In the genomic region with DNA sequence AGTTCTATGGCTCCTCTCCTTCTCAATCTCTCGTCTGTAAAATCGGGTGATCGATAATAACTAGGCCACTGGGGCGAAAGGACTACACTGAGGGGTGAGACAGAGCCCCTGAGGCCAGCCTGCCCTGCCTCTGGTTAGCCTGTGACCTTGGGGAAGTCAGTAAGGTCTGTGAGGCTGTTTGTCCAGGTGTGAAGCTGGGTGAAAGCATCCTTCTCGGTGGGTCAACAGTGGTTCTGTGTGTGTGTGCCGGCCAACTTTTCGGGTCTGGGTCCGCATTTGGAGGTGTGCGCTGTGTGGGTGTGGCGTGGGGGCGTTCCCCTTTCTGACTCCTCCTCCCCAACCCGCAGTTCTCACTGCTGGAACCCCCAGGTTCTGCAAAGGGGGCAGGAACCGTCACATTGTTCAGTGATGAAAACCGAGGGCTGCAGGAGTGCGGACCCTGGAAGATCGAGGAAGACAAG, we compare ENCODE assay signal across 8 cellular contexts. TPM values are rescaled to one million over a fixed set of nuclear protein-coding genes. Genes with fewer than 3 reads are reported as not detected.
DNase-seq lines count a peak whose midpoint lies in the region; ATAC-seq and TF ChIP-seq lines count a peak whose summit lies in the region.

No MANE protein-coding gene starts in this region.

- H3K9me3 Mint-ChIP-seq in activated T-helper 17 cell treated with anti-CD3 and anti-CD28 coated beads, Interleukin-2, amount 50 U/mL, for 72 hours, result no peaks in the 10 kb centered on the region

- peaks cover 21% of the 10 kb centered on the region for H3K4me1 ChIP-seq in MM.1S (ENCODE audit: low read length)

- no peaks in the 10 kb centered on the region for H3K36me3 ChIP-seq in MM.1S (replicated peaks; ENCODE audit: insufficient read depth, low read length)

- peaks cover 25% of the 10 kb centered on the region for H3F3A ChIP-seq in MM.1S (ENCODE audit: insufficient read depth, low read length)

- H3K4me1 Mint-ChIP-seq in activated T-helper 17 cell treated with anti-CD3 and anti-CD28 coated beads, Interleukin-2, amount 50 U/mL, for 72 hours, result peaks cover 13% of the 10 kb centered on the region

- TF ChIP-seq CTCF in MM.1S (IDR thresholded peaks at IDR 0.05; ENCODE audit: low read length), result no peak

- peak overlapping the region; percentile 93 for H3K4me2 ChIP-seq in MM.1S (ENCODE audit: low read depth, low read length)

- no peaks in the 10 kb centered on the region for H3K27me3 Mint-ChIP-seq in activated T-helper 17 cell treated with anti-CD3 and anti-CD28 coated beads, Interleukin-2, amount 50 U/mL, for 72 hours

- H3K27ac Mint-ChIP-seq in activated T-helper 17 cell treated with anti-CD3 and anti-CD28 coated beads, Interleukin-2, amount 50 U/mL, for 72 hours, result peak overlapping the region; percentile 88

- H3K9ac ChIP-seq in MM.1S (ENCODE audit: low read length), result peak overlapping the region; percentile 86; the same call in 1 of the 2 replicates

- H3K36me3 Mint-ChIP-seq in activated T-helper 17 cell treated with anti-CD3 and anti-CD28 coated beads, Interleukin-2, amount 50 U/mL, for 72 hours (ENCODE audit: low read depth), result peaks cover 8% of the 10 kb centered on the region

- DNase-seq in AG20443 (ENCODE audit: low spot score), result peak; percentile 13
- DNase-seq in MM.1S, result peak; percentile 29
- peak; percentile 52 for DNase-seq in left ventricle myocardium superior
- peak; percentile 63 for DNase-seq in stimulated activated CD4-positive, alpha-beta T cell treated with anti-CD3 and anti-CD28 coated beads, Interleukin-12 subunit alpha, Interleukin-12 subunit beta, amount 100 ng/mL, for 4 hours
- DNase-seq in NCI-H128 (lab: John Stamatoyannopoulos, UW; ENCODE audit: unreplicated experiment), result no peak

- H3K9me3 ChIP-seq in MM.1S (replicated peaks; ENCODE audit: insufficient read depth, low read length), result no peaks in the 10 kb centered on the region

- peak overlapping the region; percentile 89 for H3K4me3 Mint-ChIP-seq in activated T-helper 17 cell treated with anti-CD3 and anti-CD28 coated beads, Interleukin-2, amount 50 U/mL, for 72 hours

- H3K27ac ChIP-seq in MM.1S (ENCODE audit: low read length), result peak overlapping the region; percentile 60; the same call in 1 of the 2 replicates

- H2AFZ ChIP-seq in MM.1S (ENCODE audit: low read length), result peak overlapping the region; percentile 57

- ATAC-seq in activated T-helper 17 cell treated with anti-CD3 and anti-CD28 coated beads, Interleukin-2, amount 50 U/mL, for 72 hours (replicated peaks), result no peak
- ATAC-seq in left ventricle myocardium superior (no peak), GM18861 (IDR thresholded peaks at IDR 0.05; ENCODE audit: unreplicated experiment) (no peak), GM19455 (IDR thresholded peaks at IDR 0.05; ENCODE audit: unreplicated experiment) (no peak)

- H3K9me2 ChIP-seq in MM.1S (replicated peaks; ENCODE audit: insufficient read depth, low read length), result no peaks in the 10 kb centered on the region

- H4K20me1 ChIP-seq in MM.1S (ENCODE audit: insufficient read depth, low read length), result no peaks in the 10 kb centered on the region

- H3K79me2 ChIP-seq in MM.1S (ENCODE audit: low read length), result 0 out of 2 replicates have a peak, but pooled peaks cover 2% of the 10 kb centered on the region

- no peaks in the 10 kb centered on the region for H3K27me3 ChIP-seq in MM.1S (replicated peaks; ENCODE audit: insufficient read depth, low read length)

- intact Hi-C loops in left ventricle myocardium superior (cut with micrococcal nuclease), result no loop called here

- H3K4me3 ChIP-seq in MM.1S (ENCODE audit: low read length), result peak overlapping the region; percentile 80

RNA-seq across cellular contexts. Expression of gene RNF44, which starts 5.0 kb away (rescaled TPM):
- total RNA-seq in activated T-helper 17 cell treated with anti-CD3 and anti-CD28 coated beads, Interleukin-2, amount 50 U/mL, for 72 hours, result 10 to 100 TPM; 85.3 to 88.1 TPM
- total RNA-seq in left ventricle myocardium superior, result 32.4 TPM

RNA-seq across cellular contexts. Expression of gene CDHR2, which starts 7.0 kb away (rescaled TPM):
- total RNA-seq in activated T-helper 17 cell treated with anti-CD3 and anti-CD28 coated beads, Interleukin-2, amount 50 U/mL, for 72 hours, result under 1 TPM; 0.50 to 0.69 TPM
- 0.20 TPM for total RNA-seq in left ventricle myocardium superior
